8 cellular contexts compared by ENCODE assay signal in the genomic region with DNA sequence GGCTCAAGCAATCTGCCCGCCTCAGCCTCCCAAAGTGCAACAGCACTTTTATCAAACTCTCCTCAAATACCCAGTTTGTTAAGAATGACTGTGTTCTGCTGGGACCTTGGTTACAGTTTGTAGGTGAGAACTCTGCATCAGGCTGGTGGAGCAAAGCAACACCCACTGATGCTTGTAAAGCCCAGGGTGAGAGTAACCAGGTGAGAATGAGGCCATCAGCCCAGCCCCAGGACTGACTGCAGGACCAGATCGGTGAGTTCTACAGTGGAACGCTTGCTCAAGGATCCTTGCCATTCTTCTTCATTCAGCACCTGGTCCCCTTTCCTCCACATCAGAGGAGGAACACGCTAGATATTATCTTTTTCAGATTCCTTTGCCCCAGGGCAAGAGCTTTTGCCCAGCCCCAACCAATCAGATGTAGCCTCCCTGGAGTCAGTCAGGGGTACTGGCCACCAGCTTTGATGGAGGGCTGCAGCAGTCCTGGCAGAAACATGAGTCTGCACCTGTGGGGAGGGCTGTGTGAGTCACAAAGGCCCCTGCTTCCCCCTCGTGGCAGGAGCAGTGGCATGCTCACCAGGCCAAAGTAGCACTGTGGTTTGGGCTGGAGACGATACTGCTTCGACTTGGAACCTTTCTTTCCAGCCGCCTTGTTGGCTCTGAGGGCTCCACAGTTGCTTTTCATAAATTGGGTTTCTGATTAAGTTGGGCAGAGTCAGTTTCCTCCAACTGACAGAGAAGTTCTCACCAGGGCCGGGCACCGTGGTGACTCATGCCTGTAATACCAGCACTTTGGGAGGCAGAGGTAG. TPM values are rescaled to one million over a fixed set of nuclear protein-coding genes. Genes with fewer than 3 reads are reported as not detected.
DNase-seq lines count a peak whose midpoint lies in the region; ATAC-seq and TF ChIP-seq lines count a peak whose summit lies in the region.

No MANE protein-coding gene starts in this region.

- H3K9me3 ChIP-seq in colonic mucosa = no peaks in the 10 kb centered on the region
- no peaks in the 10 kb centered on the region for H3K9me3 ChIP-seq in mesenchymal stem cell (ENCODE audit: control insufficient read depth, low read length)

- H3K9ac ChIP-seq in colonic mucosa (ENCODE audit: low read depth in 2 of 2, low read length in 2 of 2) = no peak overlapping the region
- no peak overlapping the region for H3K9ac ChIP-seq in mesenchymal stem cell (ENCODE audit: low read length)

- no peak overlapping the region for H3K4ac ChIP-seq in mesenchymal stem cell (ENCODE audit: low read depth in 1 of 2, low read length in 2 of 2)

- H3K14ac ChIP-seq in mesenchymal stem cell (ENCODE audit: low read length in 2 of 2) = no peak overlapping the region

- H3K79me1 ChIP-seq in mesenchymal stem cell (replicated peaks; ENCODE audit: low read length, poor library complexity, severe bottlenecking) = no peaks in the 10 kb centered on the region

- no peak overlapping the region for H2BK15ac ChIP-seq in mesenchymal stem cell (ENCODE audit: low read depth, poor library complexity, severe bottlenecking)

- H4K91ac ChIP-seq in mesenchymal stem cell (ENCODE audit: low read length) = no peak overlapping the region

- peak overlapping the region; percentile 7 for H4K8ac ChIP-seq in mesenchymal stem cell (ENCODE audit: low read length)

- 56% methylated on average over 9 of the region's 10 CpGs for WGBS in mesenchymal stem cell

- H3K36me3 ChIP-seq in colonic mucosa (no peaks in the 10 kb centered on the region), mesenchymal stem cell (ENCODE audit: control insufficient read depth in 1 of 2, insufficient read depth in 2 of 2, low read depth in 1 of 2, low read length in 2 of 2) (no peaks in the 10 kb centered on the region)

- peak; percentile 73 to 78 for DNase-seq in AML-193 (lab: John Stamatoyannopoulos, UW)
- DNase-seq in NAMALWA (ENCODE audit: low spot score) = peak; percentile 69
- peak; percentile 73 for DNase-seq in activated CD4-positive, alpha-beta T cell treated with anti-CD3 and anti-CD28 coated beads for 4 hours
- DNase-seq in colonic mucosa = peak; percentile 44
- peak; percentile 57 for DNase-seq in mesenchymal stem cell
- DNase-seq in stimulated activated CD8-positive, alpha-beta memory T cell treated with anti-CD3 and anti-CD28 coated beads, Interleukin-7, amount 100 ng/mL, for 4 hours (ENCODE audit: low read depth in 2 of 2) = peak; percentile 64 to 67

- H3K18ac ChIP-seq in mesenchymal stem cell (ENCODE audit: low read depth in 1 of 2, low read length in 2 of 2) = no peak overlapping the region

- no peak overlapping the region for H2AK5ac ChIP-seq in mesenchymal stem cell (ENCODE audit: low read length, severe bottlenecking)

- H3K23ac ChIP-seq in mesenchymal stem cell (ENCODE audit: low read length in 2 of 2) = no peak overlapping the region

- ATAC-seq in GM19043 (IDR thresholded peaks at IDR 0.05; ENCODE audit: low read depth, unreplicated experiment) = peak; percentile 60
- ATAC-seq in HG03280 (IDR thresholded peaks at IDR 0.05; ENCODE audit: unreplicated experiment) = no peak

- no peak overlapping the region for H2BK5ac ChIP-seq in mesenchymal stem cell (ENCODE audit: low read depth, low read length, poor library complexity, severe bottlenecking)

- no peaks in the 10 kb centered on the region for H3K4me1 ChIP-seq in colonic mucosa
- H3K4me1 ChIP-seq in mesenchymal stem cell (ENCODE audit: control insufficient read depth, insufficient read depth, low read depth, low read length) = peaks cover 30% of the 10 kb centered on the region

- H3K27me3 ChIP-seq in colonic mucosa (no peaks in the 10 kb centered on the region), mesenchymal stem cell (ENCODE audit: control insufficient read depth in 1 of 2, insufficient read depth in 1 of 2, low read length in 2 of 2) (no peaks in the 10 kb centered on the region)

- H2AFZ ChIP-seq in mesenchymal stem cell (ENCODE audit: low read depth, low read length) = no peak overlapping the region

- H2BK120ac ChIP-seq in mesenchymal stem cell (ENCODE audit: low read depth, low read length) = no peak overlapping the region

- TF ChIP-seq CTCF in colonic mucosa (IDR thresholded peaks at IDR 0.05) = peak; percentile 38

- no peak overlapping the region for H2BK12ac ChIP-seq in mesenchymal stem cell (ENCODE audit: low read length in 2 of 2)

- H3K4me3 ChIP-seq in colonic mucosa = no peak overlapping the region
- no peak overlapping the region for H3K4me3 ChIP-seq in mesenchymal stem cell (ENCODE audit: insufficient read depth in 1 of 2, low read depth in 1 of 2, low read length in 2 of 2)

- H3K27ac ChIP-seq in colonic mucosa = no peak overlapping the region
- H3K27ac ChIP-seq in mesenchymal stem cell (ENCODE audit: low read length, poor library complexity, severe bottlenecking) = peak overlapping the region; percentile 33

- intact Hi-C loops in colonic mucosa (cut with DNase I) = no loop called here

- no peak overlapping the region for H3K4me2 ChIP-seq in mesenchymal stem cell (ENCODE audit: low read length, poor library complexity, severe bottlenecking)

RNA-seq across cellular contexts. Expression of gene SHISA5, which starts 3.5 kb away (rescaled TPM):
- total RNA-seq in colonic mucosa = 100 to 1,000 TPM; 115 to 123 TPM
- polyA plus RNA-seq in mesenchymal stem cell (2013, experiment 1 of 2) = 415 TPM
- 408 TPM for polyA plus RNA-seq in mesenchymal stem cell (2013, experiment 2 of 2)

RNA-seq across cellular contexts. Expression of gene PFKFB4, which starts 49.1 kb away (rescaled TPM):
- total RNA-seq in colonic mucosa = 10 to 100 TPM in 1 of 2 donors, 1 to 10 TPM in 1; 8.1 to 51.0 TPM
- polyA plus RNA-seq in mesenchymal stem cell (2013, experiment 1 of 2) = 15.9 TPM
- 15.0 TPM for polyA plus RNA-seq in mesenchymal stem cell (2013, experiment 2 of 2)

RNA-seq across cellular contexts. Expression of gene UCN2, which starts 56.1 kb away (rescaled TPM):
- not detected for total RNA-seq in colonic mucosa
- polyA plus RNA-seq in mesenchymal stem cell (2013, experiment 1 of 2) = 7.6 TPM
- polyA plus RNA-seq in mesenchymal stem cell (2013, experiment 2 of 2) = 7.3 TPM
